Comparison of ENCODE assay signal across 35 cellular contexts in the genomic region with DNA sequence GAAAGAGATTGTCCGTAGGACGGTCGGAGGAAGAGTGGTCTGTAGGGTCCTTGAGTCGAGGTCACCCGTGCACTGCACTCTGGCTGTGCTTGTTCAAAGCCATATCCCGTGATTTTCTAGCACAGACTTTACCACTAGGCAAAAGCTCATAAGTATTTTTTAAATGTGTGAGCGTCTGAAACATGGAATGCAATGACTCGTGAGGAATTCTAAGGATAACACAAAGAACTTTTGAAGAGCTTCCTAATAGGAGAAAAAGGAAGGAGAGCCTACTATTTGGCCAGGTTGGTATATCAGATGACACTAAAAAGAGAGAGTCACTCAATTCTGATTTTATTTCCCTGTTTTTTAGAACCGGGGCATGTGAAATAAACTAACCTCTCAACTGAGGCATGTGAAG.
"Had no signal": no experiment of that assay in that cellular context is flagged by ENCODE, and none has a peak within 500 bp of the region (broad histone marks: within the 10 kb centered on the region; RNA-seq: fewer than 3 reads in every experiment).

No MANE protein-coding gene starts in this region.

- H3K27ac ChIP-seq: ascending aorta, cardiac muscle cell, coronary artery, dorsolateral prefrontal cortex, parathyroid adenoma, psoas muscle, sigmoid colon, suprapubic skin, tibial artery, upper lobe of right lung, VCaP had no signal

- H3K79me2 ChIP-seq: parathyroid adenoma had no signal

- ATAC-seq: effector memory CD8-positive, alpha-beta T cell; left cardiac atrium; naive thymus-derived CD8-positive, alpha-beta T cell; psoas muscle; stimulated activated naive B cell treated with anti-CD40 and anti-IgM and Interleukin-4, amounts not matched to agents 10 μg/mL and 1 μg/mL and 100 μg/mL, for 72 hours; upper lobe of right lung had no signal

- H3K4me3 ChIP-seq: ascending aorta, cardiac muscle cell, coronary artery, dorsolateral prefrontal cortex, psoas muscle, sigmoid colon, smooth muscle cell, suprapubic skin, tibial artery, upper lobe of right lung had no signal

- H2AFZ ChIP-seq: parathyroid adenoma had no signal

- H3K27me3 Mint-ChIP-seq: activated naive CD8-positive, alpha-beta T cell treated with anti-CD3 and anti-CD28 coated beads for 36 hours; effector memory CD8-positive, alpha-beta T cell; naive thymus-derived CD8-positive, alpha-beta T cell had no signal

- H3K4me1 Mint-ChIP-seq: brain; neural crest cell; stimulated activated naive B cell treated with anti-CD40 and anti-IgM and Interleukin-4, amounts not matched to agents 10 μg/mL and 1 μg/mL and 100 μg/mL, for 72 hours had no signal

- H3K9me3 Mint-ChIP-seq: effector memory CD8-positive, alpha-beta T cell; stimulated activated naive B cell treated with anti-CD40 and anti-IgM and Interleukin-4, amounts not matched to agents 10 μg/mL and 1 μg/mL and 100 μg/mL, for 72 hours had no signal

- H3K4me3 Mint-ChIP-seq: activated naive CD4-positive, alpha-beta T cell treated with anti-CD3 and anti-CD28 coated beads for 36 hours; activated naive CD8-positive, alpha-beta T cell treated with anti-CD3 and anti-CD28 coated beads for 36 hours; activated T-helper 1 cell treated with anti-CD3 and anti-CD28 coated beads, Interleukin-12 subunit alpha, Interleukin-12 subunit beta, Interleukin-2, Interleukin-4 antibody, amounts not matched to agents 30 ng/mL and 10 ng/mL and 1 ng/mL, durations not matched to agents 14 hours and 24 hours and 36 hours; brain; effector memory CD8-positive, alpha-beta T cell; mesothelial cell of epicardium; naive thymus-derived CD8-positive, alpha-beta T cell; neural crest cell; stimulated activated naive B cell treated with anti-CD40 and anti-IgM and Interleukin-4, amounts not matched to agents 10 μg/mL and 1 μg/mL and 100 μg/mL, for 72 hours; T-helper 1 cell treated with Interleukin-12 subunit alpha and Interleukin-12 subunit beta and Interleukin-4 antibody, amounts not matched to agents 30 μg/mL and 1 μg/mL, for 36 hours had no signal

- H3K27me3 ChIP-seq: ascending aorta, cardiac muscle cell, sigmoid colon, suprapubic skin, tibial artery, upper lobe of right lung had no signal

- H3K27ac Mint-ChIP-seq: activated naive CD4-positive, alpha-beta T cell treated with anti-CD3 and anti-CD28 coated beads for 36 hours; activated naive CD8-positive, alpha-beta T cell treated with anti-CD3 and anti-CD28 coated beads for 36 hours; activated T-helper 1 cell treated with anti-CD3 and anti-CD28 coated beads, Interleukin-12 subunit alpha, Interleukin-12 subunit beta, Interleukin-2, Interleukin-4 antibody, amounts not matched to agents 30 ng/mL and 10 ng/mL and 1 ng/mL, durations not matched to agents 14 hours and 24 hours and 36 hours; brain; effector memory CD8-positive, alpha-beta T cell; mesothelial cell of epicardium; stimulated activated naive B cell treated with anti-CD40 and anti-IgM and Interleukin-4, amounts not matched to agents 10 μg/mL and 1 μg/mL and 100 μg/mL, for 72 hours; T-helper 1 cell treated with Interleukin-12 subunit alpha and Interleukin-12 subunit beta and Interleukin-4 antibody, amounts not matched to agents 30 μg/mL and 1 μg/mL, for 36 hours had no signal

- H3K36me3 ChIP-seq: ascending aorta, cardiac muscle cell, sigmoid colon, suprapubic skin, tibial artery, upper lobe of right lung had no signal

- H3K4me2 ChIP-seq: smooth muscle cell had no signal

- DNase-seq: activated CD4-positive, alpha-beta T cell treated with anti-CD3 and anti-CD28 coated beads for 48 hours; activated CD4-positive, alpha-beta T cell treated with anti-CD3 and anti-CD28 coated beads, Interleukin-2, amount 50 U/mL, for 48 hours; activated CD8-positive, alpha-beta memory T cell treated with anti-CD3 and anti-CD28 coated beads for 24 hours; activated effector memory CD4-positive, alpha-beta T cell treated with anti-CD3 and anti-CD28 coated beads, Interleukin-2, amount 50 U/mL, for 16 hours; activated naive CD4-positive, alpha-beta T cell treated with anti-CD3 and anti-CD28 coated beads for 36 hours; activated naive CD8-positive, alpha-beta T cell treated with anti-CD3 and anti-CD28 coated beads for 36 hours; activated T-cell treated with anti-CD3 and anti-CD28 coated beads, Interleukin-2, amount 50 U/mL, for 1 hour; cerebellar nuclear complex; dorsolateral prefrontal cortex; effector memory CD8-positive, alpha-beta T cell; islet precursor cell; left cardiac atrium; mammary epithelial cell; naive thymus-derived CD8-positive, alpha-beta T cell; nucleus accumbens; psoas muscle; sigmoid colon; stimulated activated CD4-positive, alpha-beta T cell treated with anti-CD3 and anti-CD28 coated beads, Interleukin-15, amount 100 ng/mL, for 24 hours; stimulated activated CD4-positive, alpha-beta T cell treated with anti-CD3 and anti-CD28 coated beads, Interleukin-2, amount 100 ng/mL, for 24 hours; stimulated activated naive B cell treated with anti-CD40 and anti-IgM and Interleukin-4, amounts not matched to agents 10 μg/mL and 1 μg/mL and 100 μg/mL, for 72 hours; T-helper 9 cell; tibial artery; upper lobe of right lung had no signal

- H3K4me1 ChIP-seq: ascending aorta, parathyroid adenoma, psoas muscle, sigmoid colon, suprapubic skin, upper lobe of right lung had no signal

- H3K36me3 Mint-ChIP-seq: brain; mesothelial cell of epicardium; stimulated activated naive B cell treated with anti-CD40 and anti-IgM and Interleukin-4, amounts not matched to agents 10 μg/mL and 1 μg/mL and 100 μg/mL, for 72 hours had no signal
